In genomic region chr10:102994551-102995295, GRCh38 we compare ENCODE assay signal across 15 cellular contexts.
A peak's percentile ranks its signal among the peaks of the same experiment; 100 is the strongest.
DNase-seq lines count a peak whose midpoint lies in the region; ATAC-seq, FAIRE-seq and TF ChIP-seq lines count a peak whose summit lies in the region.
"Had no signal": no experiment of that assay in that cellular context is flagged by ENCODE, and none has a peak within 500 bp of the region (broad histone marks: within the 10 kb centered on the region; RNA-seq: fewer than 3 reads in every experiment).

No MANE protein-coding gene starts in this region.

- H4K91ac ChIP-seq in mesenchymal stem cell (ENCODE audit: low read length): no peak overlapping the region

- no peak overlapping the region for H2AK5ac ChIP-seq in mesenchymal stem cell (ENCODE audit: low read length, severe bottlenecking)

- no peak overlapping the region for H3K4me3 ChIP-seq in mesenchymal stem cell (ENCODE audit: insufficient read depth in 1 of 2, low read depth in 1 of 2, low read length in 2 of 2)

- H3K18ac ChIP-seq in mesenchymal stem cell (ENCODE audit: low read depth in 1 of 2, low read length in 2 of 2): no peak overlapping the region

- H3K27ac Mint-ChIP-seq in T-helper 17 cell: peak overlapping the region; percentile 70
- H3K27ac Mint-ChIP-seq: dendritic cell treated with granulocyte-macrophage colony-stimulating factor and Interleukin-4, amounts not matched to agents 40 ng/mL and 50 ng/mL, for 4 days had no signal

- H3K27ac ChIP-seq in mesenchymal stem cell (ENCODE audit: low read length, poor library complexity, severe bottlenecking): no peak overlapping the region

- peak; percentile 54 for FAIRE-seq in GM12891 (lab: Jason Lieb, UNC)

- no peak overlapping the region for H2BK15ac ChIP-seq in mesenchymal stem cell (ENCODE audit: low read depth, poor library complexity, severe bottlenecking)

- H2AFZ ChIP-seq in mesenchymal stem cell (ENCODE audit: low read depth, low read length): no peak overlapping the region

- no peaks in the 10 kb centered on the region for H3K27me3 ChIP-seq in mesenchymal stem cell (ENCODE audit: control insufficient read depth in 1 of 2, insufficient read depth in 1 of 2, low read length in 2 of 2)

- H3K9ac ChIP-seq in mesenchymal stem cell (ENCODE audit: low read length): no peak overlapping the region

- ATAC-seq in T-helper 17 cell: no peak
- ATAC-seq in GM18909 (IDR thresholded peaks at IDR 0.05; ENCODE audit: poor library complexity, unreplicated experiment): no peak
- ATAC-seq in omental fat pad (ENCODE audit: low FRiP score): no peak

- no peaks in the 10 kb centered on the region for H3K4me1 ChIP-seq in mesenchymal stem cell (ENCODE audit: control insufficient read depth, insufficient read depth, low read depth, low read length)

- DNase-seq in DMS53 (lab: John Stamatoyannopoulos, UW) (peak; percentile 43), DMS53 treated with DMSO at 0.1 percent for 48 hours (lab: John Stamatoyannopoulos, UW; ENCODE audit: unreplicated experiment) (no peak), GM12891 (ENCODE audit: insufficient read length, low spot score) (no peak), T-helper 17 cell (no peak), mesenchymal stem cell (peak; percentile 19), hypothalamus (lab: John Stamatoyannopoulos, UW) (no peak), omental fat pad (ENCODE audit: low spot score) (no peak)
- DNase-seq: 8988T; activated CD4-positive, CD25-positive, alpha-beta regulatory T cell treated with anti-CD3 and anti-CD28 coated beads, Interleukin-2, amount 50 U/mL, for 72 hours; foreskin fibroblast; Kasumi-1; NCI-H524 treated with DMSO at 0.1 percent for 48 hours; SHP77 had no signal

- H4K8ac ChIP-seq in mesenchymal stem cell (ENCODE audit: low read length): no peak overlapping the region

- H3K14ac ChIP-seq in mesenchymal stem cell (ENCODE audit: low read length in 2 of 2): no peak overlapping the region

- no peak overlapping the region for H3K4ac ChIP-seq in mesenchymal stem cell (ENCODE audit: low read depth in 1 of 2, low read length in 2 of 2)

- H3K9me3 ChIP-seq in T-helper 17 cell (ENCODE audit: control insufficient read depth, low read length, poor library complexity, severe bottlenecking) (no peaks in the 10 kb centered on the region), mesenchymal stem cell (ENCODE audit: control insufficient read depth, low read length) (no peaks in the 10 kb centered on the region)

- no peak for TF ChIP-seq CTCF in omental fat pad (IDR thresholded peaks at IDR 0.05)

- H3K4me2 ChIP-seq in mesenchymal stem cell (ENCODE audit: low read length, poor library complexity, severe bottlenecking): no peak overlapping the region

- peaks cover 4% of the 10 kb centered on the region for H3K36me3 Mint-ChIP-seq in T-helper 17 cell (ENCODE audit: low read depth)

- WGBS in mesenchymal stem cell: 83% methylated on average over 4 of the region's 5 CpGs

- H2BK12ac ChIP-seq in mesenchymal stem cell (ENCODE audit: low read length in 2 of 2): no peak overlapping the region

- no peak for TF ChIP-seq POLR2A in GM12891 (IDR thresholded peaks at IDR 0.05; ENCODE audit: low read depth, low read length)

- H3K4me3 Mint-ChIP-seq in T-helper 17 cell: peak overlapping the region; percentile 63
- H3K4me3 Mint-ChIP-seq: dendritic cell treated with granulocyte-macrophage colony-stimulating factor and Interleukin-4, amounts not matched to agents 40 ng/mL and 50 ng/mL, for 4 days had no signal

- H3K79me1 ChIP-seq in mesenchymal stem cell (replicated peaks; ENCODE audit: low read length, poor library complexity, severe bottlenecking): peaks cover 2% of the 10 kb centered on the region

- H3K4me1 Mint-ChIP-seq in T-helper 17 cell: peaks cover 13% of the 10 kb centered on the region

- H3K23ac ChIP-seq in mesenchymal stem cell (ENCODE audit: low read length in 2 of 2): no peak overlapping the region

- H3K27me3 Mint-ChIP-seq in T-helper 17 cell: no peaks in the 10 kb centered on the region
- H3K27me3 Mint-ChIP-seq: dendritic cell treated with granulocyte-macrophage colony-stimulating factor and Interleukin-4, amounts not matched to agents 40 ng/mL and 50 ng/mL, for 4 days had no signal

- H3K36me3 ChIP-seq in mesenchymal stem cell (ENCODE audit: control insufficient read depth in 1 of 2, insufficient read depth in 2 of 2, low read depth in 1 of 2, low read length in 2 of 2): no peaks in the 10 kb centered on the region

- no peak overlapping the region for H2BK120ac ChIP-seq in mesenchymal stem cell (ENCODE audit: low read depth, low read length)

- H2BK5ac ChIP-seq in mesenchymal stem cell (ENCODE audit: low read depth, low read length, poor library complexity, severe bottlenecking): no peak overlapping the region

TF ChIP-seq in GM12891, 5 proteins besides CTCF, POLR2A, EP300 and RAD21:
- TF ChIP-seq POLR2AphosphoS5 (IDR thresholded peaks at IDR 0.05; ENCODE audit: low read depth, low read length): no peak
- no peak for TF ChIP-seq TAF1 (IDR thresholded peaks at IDR 0.05; ENCODE audit: low read depth, low read length)
- TF ChIP-seq POU2F2 (IDR thresholded peaks at IDR 0.05; ENCODE audit: low read depth, low read length): no peak
- no peak for TF ChIP-seq SPI1 (IDR thresholded peaks at IDR 0.05; ENCODE audit: low read depth, low read length)
- no peak for TF ChIP-seq PAX5 (IDR thresholded peaks at IDR 0.05; ENCODE audit: insufficient read depth, low read length, severe bottlenecking)
TF ChIP-seq in GM12891: peak in this region for 0.

Comparison
In these comparisons a context has a peak if more than half of its experiments do, and no peak if none do; other contexts are left out.
1. DNase-seq: peak in DMS53 (single experiment) and mesenchymal stem cell (single experiment); none in DMS53 treated with DMSO at 0.1 percent for 48 hours (single experiment), GM12891 (single experiment), T-helper 17 cell (0 of 3), hypothalamus (0 of 51) and omental fat pad (single experiment).